19 cellular contexts compared by ENCODE assay signal in the genomic region with DNA sequence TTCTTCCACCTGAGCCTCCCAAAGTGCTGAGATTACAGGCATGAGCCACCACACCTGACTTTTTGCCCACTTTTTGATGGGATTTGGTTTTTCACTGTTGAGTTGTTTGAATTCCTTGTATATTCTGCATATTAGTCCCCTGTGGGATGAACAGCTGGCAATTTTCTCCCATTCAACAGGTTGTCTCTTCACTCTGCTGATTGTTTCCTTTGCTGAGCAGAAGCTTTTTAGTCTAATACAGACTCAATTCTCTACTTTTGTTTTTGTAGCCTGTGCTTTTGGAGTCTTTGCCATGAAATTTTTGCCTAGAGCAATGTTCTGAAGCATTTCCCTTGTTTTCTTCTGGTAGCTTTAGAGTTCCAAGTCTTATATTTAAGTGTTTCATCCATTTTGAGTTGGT.
DNase-seq lines count a peak whose midpoint lies in the region; TF ChIP-seq lines count a peak whose summit lies in the region.
"Had no signal": no experiment of that assay in that cellular context is flagged by ENCODE, and none has a peak within 500 bp of the region (broad histone marks: within the 10 kb centered on the region; RNA-seq: fewer than 3 reads in every experiment).

No MANE protein-coding gene starts in this region.

- no peak for TF ChIP-seq CTCF in mammary epithelial cell (conservative IDR thresholded peaks at IDR 0.05 in 1 of 2, IDR thresholded peaks at IDR 0.05 in 1 of 2; ENCODE audit: extremely low read depth in 1 of 2, insufficient read depth in 1 of 2, low read depth in 1 of 2, low read length in 2 of 2)
- TF ChIP-seq CTCF in MCF 10A (IDR thresholded peaks at IDR 0.05; ENCODE audit: unreplicated experiment) = no peak
- no peak for TF ChIP-seq CTCF in fibroblast of villous mesenchyme (IDR thresholded peaks at IDR 0.05; ENCODE audit: insufficient read depth, low read depth, low read length)
- TF ChIP-seq CTCF in prostate gland (IDR thresholded peaks at IDR 0.05) = no peak

- H3K4me1 Mint-ChIP-seq in MCF 10A (ENCODE audit: insufficient read depth, unreplicated experiment) = no peaks in the 10 kb centered on the region

- TF ChIP-seq POLR2A in prostate gland (IDR thresholded peaks at IDR 0.05) = no peak

- H3K79me2 ChIP-seq in mammary epithelial cell (ENCODE audit: insufficient read depth, low read length) = no peaks in the 10 kb centered on the region

- H3K27me3 Mint-ChIP-seq in MCF 10A (ENCODE audit: insufficient read depth, unreplicated experiment) = no peaks in the 10 kb centered on the region

- no peak overlapping the region for H3K4me3 Mint-ChIP-seq in MCF 10A (ENCODE audit: unreplicated experiment)
- H3K4me3 Mint-ChIP-seq: CD8-positive, alpha-beta T cell had no signal

- H3K9ac ChIP-seq in mammary epithelial cell (ENCODE audit: insufficient read depth, low read length) = no peak overlapping the region
- H3K9ac ChIP-seq in SK-N-MC (ENCODE audit: insufficient read length) = no peak overlapping the region
- H3K9ac ChIP-seq: KMS-11 had no signal

- no peaks in the 10 kb centered on the region for H3K36me3 Mint-ChIP-seq in MCF 10A (ENCODE audit: insufficient read depth, unreplicated experiment)
- H3K36me3 Mint-ChIP-seq: CD8-positive, alpha-beta T cell had no signal

- no peaks in the 10 kb centered on the region for H3K9me3 ChIP-seq in mammary epithelial cell (replicated peaks; ENCODE audit: insufficient read depth, low read length)
- H3K9me3 ChIP-seq in SK-N-MC (ENCODE audit: low read depth, low read length) = no peaks in the 10 kb centered on the region
- no peaks in the 10 kb centered on the region for H3K9me3 ChIP-seq in prostate gland

- H3K36me3 ChIP-seq in mammary epithelial cell (ENCODE audit: insufficient read depth, low read length) (no peaks in the 10 kb centered on the region), SK-N-MC (ENCODE audit: insufficient read depth, low read length) (no peaks in the 10 kb centered on the region), prostate gland (no peaks in the 10 kb centered on the region)

- CTCF ChIA-PET in mammary epithelial cell (lab: Charles Lee; ENCODE audit: low non-redundant PET) = no interaction called here
- CTCF ChIA-PET in MCF 10A (lab: Yijun Ruan, JAX) = interaction anchor here (0.7 kb wide), 1 partner anchor 544 kb away, joined by 3 read pairs; no protein-coding TSS in a partner anchor

- BruUV-seq in mammary epithelial cell (replicated peaks; lab: Mats Ljungman, UMichigan) = no TSS peak
- BruUV-seq in MCF 10A (replicated peaks; lab: Mats Ljungman, UMichigan) = no TSS peak

- no peaks in the 10 kb centered on the region for H3K4me1 ChIP-seq in mammary epithelial cell (ENCODE audit: insufficient read depth, low read length)
- H3K4me1 ChIP-seq in prostate gland (replicated peaks) = no peaks in the 10 kb centered on the region

- no peaks in the 10 kb centered on the region for H3K9me3 Mint-ChIP-seq in MCF 10A (ENCODE audit: unreplicated experiment)
- H3K9me3 Mint-ChIP-seq: CD8-positive, alpha-beta T cell had no signal

- H2AFZ ChIP-seq in mammary epithelial cell (ENCODE audit: low read depth, low read length) = no peak overlapping the region

- intact Hi-C loops in mammary epithelial cell (cut with micrococcal nuclease) = no loop called here
- intact Hi-C loops in MCF 10A (cut with micrococcal nuclease) = no loop called here
- intact Hi-C loops in prostate gland (cut with DNase I) = no loop called here

- H3K27me3 ChIP-seq in mammary epithelial cell (ENCODE audit: insufficient read depth, low read length) (no peaks in the 10 kb centered on the region), prostate gland (replicated peaks; ENCODE audit: insufficient read depth) (no peaks in the 10 kb centered on the region)

- H3K4me2 ChIP-seq in mammary epithelial cell (ENCODE audit: insufficient read depth, low read depth, low read length) = no peak overlapping the region
- H3K4me2 ChIP-seq: KMS-11 had no signal

- no peak overlapping the region for H3K27ac ChIP-seq in mammary epithelial cell (ENCODE audit: insufficient read depth, low read depth, low read length)
- 0 out of 2 replicates have a peak overlapping the region, but pooled peaks have one; percentile 7 for H3K27ac ChIP-seq in SK-N-MC
- H3K27ac ChIP-seq in prostate gland = no peak overlapping the region
- H3K27ac ChIP-seq: KMS-11 had no signal

- no peak overlapping the region for H3K27ac Mint-ChIP-seq in MCF 10A (ENCODE audit: low read depth, unreplicated experiment)
- H3K27ac Mint-ChIP-seq: CD8-positive, alpha-beta T cell had no signal

- dilution Hi-C loops in mammary epithelial cell (cut with HindIII; ENCODE audit: low sequenced_read_pairs) = loop anchor here (5.0 kb wide), 1 partner anchor 44 kb away; no protein-coding TSS in a partner anchor

- DNase-seq in mammary epithelial cell = peak; percentile 11
- no peak for DNase-seq in MCF 10A (ENCODE audit: unreplicated experiment)
- peak; percentile 8 for DNase-seq in SK-N-MC (ENCODE audit: low read depth, low spot score)
- DNase-seq in fibroblast of villous mesenchyme (ENCODE audit: low read depth) = peak; percentile 36
- DNase-seq in SK-N-DZ (ENCODE audit: low spot score) = no peak
- DNase-seq in NCI-H146 (lab: John Stamatoyannopoulos, UW) = no peak
- no peak for DNase-seq in prostate gland (ENCODE audit: low spot score)
- DNase-seq: 8988T; AML-193; C1 segment of cervical spinal cord; CD8-positive, alpha-beta T cell; DND-41; NCI-H187; NCI-H446; NCI-H526; OCI-M1; RPMI8226; SHP77 had no signal

- in situ Hi-C loops in mammary epithelial cell (cut with MboI; ENCODE audit: low sequenced_read_pairs in 2 of 2) = no loop called here

- POLR2A ChIA-PET in MCF 10A (lab: Yijun Ruan, JAX) = no interaction called here

- H4K20me1 ChIP-seq in mammary epithelial cell (ENCODE audit: insufficient read depth, low read length) = no peaks in the 10 kb centered on the region

- H3K4me3 ChIP-seq in mammary epithelial cell (replicated peaks in 1 of 3; ENCODE audit: insufficient read depth in 1 of 3, low read depth in 2 of 3, low read length in 3 of 3) (no peak overlapping the region), SK-N-MC (no peak overlapping the region), fibroblast of villous mesenchyme (ENCODE audit: low read depth, low read length) (no peak overlapping the region), prostate gland (no peak overlapping the region)

Comparison
In these comparisons a context has a peak if more than half of its experiments do, and no peak if none do; other contexts are left out.
1. DNase-seq: peak in mammary epithelial cell (single experiment), SK-N-MC (single experiment) and fibroblast of villous mesenchyme (single experiment); none in MCF 10A (single experiment), SK-N-DZ (single experiment), NCI-H146 (single experiment) and prostate gland (single experiment).